In the genomic region with DNA sequence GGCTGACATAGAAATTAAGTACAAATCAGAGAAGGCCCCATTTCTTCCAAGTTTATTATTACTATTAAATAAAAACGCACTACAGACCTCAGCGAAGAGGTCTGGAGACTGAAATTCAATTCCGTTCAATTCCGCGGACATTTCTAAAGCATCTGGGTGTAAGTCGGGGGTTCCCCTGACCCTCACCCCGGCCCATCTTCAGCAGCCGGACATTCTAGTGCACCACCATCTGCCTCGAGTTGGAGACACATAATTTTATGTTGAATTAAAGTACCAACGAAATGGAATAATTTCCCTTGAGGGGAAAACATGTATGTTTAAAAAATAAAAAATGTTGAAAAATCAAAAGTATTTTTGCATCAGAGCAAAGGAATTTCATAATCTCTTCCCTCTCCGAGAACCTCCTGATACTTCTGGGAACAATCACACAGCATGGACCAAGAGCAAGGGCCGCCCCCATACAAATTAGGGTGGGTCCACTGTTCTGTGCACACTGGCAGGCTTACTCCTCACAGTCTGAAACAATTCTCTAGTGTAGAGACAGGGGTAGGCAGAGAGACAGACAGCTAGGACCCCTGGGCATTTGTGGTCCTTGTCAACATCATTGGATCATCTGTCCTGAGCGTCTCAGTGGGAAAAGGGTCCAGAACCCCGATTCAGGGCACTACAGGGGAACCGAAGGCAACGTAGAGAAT, we compare ENCODE assay signal across 9 cellular contexts. TPM values are rescaled to one million over a fixed set of nuclear protein-coding genes. Genes with fewer than 3 reads are reported as not detected.
DNase-seq lines count a peak whose midpoint lies in the region; ATAC-seq, FAIRE-seq and TF ChIP-seq lines count a peak whose summit lies in the region.
"Had no signal": no experiment of that assay in that cellular context is flagged by ENCODE, and none has a peak within 500 bp of the region (broad histone marks: within the 10 kb centered on the region; RNA-seq: fewer than 3 reads in every experiment).

No MANE protein-coding gene starts in this region.

- H3K4me1 Mint-ChIP-seq in CD14-positive monocyte (peaks cover 95% of the 10 kb centered on the region), osteocyte (ENCODE audit: unreplicated experiment) (peaks cover 94% of the 10 kb centered on the region)

- H3K27me3 Mint-ChIP-seq in CD14-positive monocyte (ENCODE audit: low read depth in 3 of 3) (peaks cover 0 to 8% (median 0%) of the 10 kb centered on the region in 3 donors), osteocyte (ENCODE audit: unreplicated experiment) (no peaks in the 10 kb centered on the region)

- intact Hi-C loops in CD14-positive monocyte (cut with micrococcal nuclease), result loop anchor here (5.0 to 10.0 kb wide), 2 partner anchors 36 to 99 kb away; no protein-coding TSS in a partner anchor
- intact Hi-C loops in PC-3 (cut with micrococcal nuclease), result no loop called here
- intact Hi-C loops in endothelial cell of umbilical vein (cut with micrococcal nuclease), result loop anchor here (5.0 kb wide), 2 partner anchors 101 to 281 kb away; partner anchors contain the start of gene ZNF236

- peak overlapping the region; percentile 99 for H3K27ac ChIP-seq in PC-3 (ENCODE audit: low read length)
- H3K27ac ChIP-seq in endothelial cell of umbilical vein (ENCODE audit: insufficient read depth, low read depth, low read length), result peak overlapping the region; percentile 96

- no peaks in the 10 kb centered on the region for H3K9me3 ChIP-seq in PC-3 (ENCODE audit: low read length)
- H3K9me3 ChIP-seq in endothelial cell of umbilical vein (replicated peaks; ENCODE audit: control insufficient read depth, insufficient read depth, low read length), result no peaks in the 10 kb centered on the region

- H3K36me3 ChIP-seq in PC-3 (ENCODE audit: low read depth, low read length) (peaks cover 21% of the 10 kb centered on the region), endothelial cell of umbilical vein (ENCODE audit: control insufficient read depth in 2 of 2, extremely low read depth in 1 of 2, insufficient read depth in 2 of 2, low read length in 2 of 2) (no peaks in the 10 kb centered on the region)

- FAIRE-seq in endothelial cell of umbilical vein (lab: Jason Lieb, UNC), result no peak
- FAIRE-seq: K562 had no signal

- no peak overlapping the region for H3K4me3 ChIP-seq in PC-3 (ENCODE audit: low read length)
- no peak overlapping the region for H3K4me3 ChIP-seq in endothelial cell of umbilical vein (replicated peaks in 1 of 3; ENCODE audit: insufficient read depth in 1 of 3, low read depth in 1 of 3, low read length in 3 of 3)
- H3K4me3 ChIP-seq: K562 had no signal

- H3K27me3 ChIP-seq in PC-3 (ENCODE audit: low read length) (no peaks in the 10 kb centered on the region), endothelial cell of umbilical vein (ENCODE audit: control insufficient read depth in 2 of 2, insufficient read depth in 2 of 2, low read length in 2 of 2) (no peaks in the 10 kb centered on the region)

- CTCF ChIA-PET in PC-3 (lab: Charles Lee) (no interaction called here), endothelial cell of umbilical vein (lab: Charles Lee) (interaction anchor here (1.0 to 2.9 kb wide), 6 partner anchors 12 to 108 kb away, joined by 3 to 14 read pairs (median 4); no protein-coding TSS in a partner anchor)

- H2AFZ ChIP-seq in PC-3 (ENCODE audit: low read length), result no peak overlapping the region
- H2AFZ ChIP-seq in endothelial cell of umbilical vein (ENCODE audit: low read depth, low read length), result no peak overlapping the region

- POLR2A ChIA-PET in PC-3 (lab: Charles Lee; ENCODE audit: unreplicated experiment), result no interaction called here
- POLR2A ChIA-PET in endothelial cell of umbilical vein (lab: Charles Lee), result no interaction called here

- H3K4me2 ChIP-seq in PC-3 (ENCODE audit: low read length), result peak overlapping the region; percentile 80
- peak overlapping the region; percentile 74 for H3K4me2 ChIP-seq in endothelial cell of umbilical vein (ENCODE audit: insufficient read depth, low read length)

- H3K4me3 Mint-ChIP-seq in CD14-positive monocyte (no peak overlapping the region), osteocyte (ENCODE audit: unreplicated experiment) (peak overlapping the region; percentile 31)

- ATAC-seq in PC-3 (no peak), HG03521 (IDR thresholded peaks at IDR 0.05; ENCODE audit: unreplicated experiment) (no peak), HG02852 (IDR thresholded peaks at IDR 0.05; ENCODE audit: unreplicated experiment) (no peak)
- ATAC-seq: K562 had no signal

- BruUV-seq in PC-3 (replicated peaks; lab: Mats Ljungman, UMichigan), result no TSS peak
- BruUV-seq in endothelial cell of umbilical vein (replicated peaks; lab: Mats Ljungman, UMichigan), result no TSS peak

- H3K36me3 Mint-ChIP-seq in CD14-positive monocyte (peaks cover 62 to 68% of the 10 kb centered on the region in 2 donors), osteocyte (ENCODE audit: unreplicated experiment) (peaks cover 3% of the 10 kb centered on the region)

- no peaks in the 10 kb centered on the region for H3K9me2 ChIP-seq in PC-3 (replicated peaks; ENCODE audit: low read length)

- DNase-seq in CD14-positive monocyte (ENCODE audit: low spot score), result no peak
- no peak for DNase-seq in PC-3
- DNase-seq in endothelial cell of umbilical vein (ENCODE audit: low read depth, low spot score), result no peak
- peak; percentile 66 for DNase-seq in osteocyte (ENCODE audit: extremely low spot score, unreplicated experiment)
- DNase-seq in NCI-H1436 treated with DMSO at 0.1 percent for 48 hours (lab: John Stamatoyannopoulos, UW), result no peak
- no peak for DNase-seq in NCI-H1105 (lab: John Stamatoyannopoulos, UW)

- H3K9me1 ChIP-seq in endothelial cell of umbilical vein (replicated peaks; ENCODE audit: control insufficient read depth, extremely low read depth, insufficient read depth, low read length), result no peaks in the 10 kb centered on the region

- TF ChIP-seq POLR2A in endothelial cell of umbilical vein (IDR thresholded peaks at IDR 0.05; ENCODE audit: low read depth, low read length), result no peak

- TF ChIP-seq CTCF in CD14-positive monocyte (IDR thresholded peaks at IDR 0.05) (no peak), PC-3 (conservative IDR thresholded peaks at IDR 0.05; ENCODE audit: low read depth, low read length) (no peak), endothelial cell of umbilical vein (IDR thresholded peaks at IDR 0.05; ENCODE audit: extremely low read depth in 1 of 2, insufficient read depth in 1 of 2, low read depth in 1 of 2, low read length in 2 of 2) (no peak), osteocyte (IDR thresholded peaks at IDR 0.05) (no peak)

- dilution Hi-C loops in endothelial cell of umbilical vein (cut with MboI; ENCODE audit: extremely low pct_ligation_motif_present, low sequenced_read_pairs), result no loop called here

- H3K9me3 Mint-ChIP-seq in CD14-positive monocyte (no peaks in the 10 kb centered on the region), osteocyte (ENCODE audit: unreplicated experiment) (no peaks in the 10 kb centered on the region)

- H3K79me2 ChIP-seq in PC-3 (ENCODE audit: low read length), result peaks cover 16% of the 10 kb centered on the region
- H3K79me2 ChIP-seq in endothelial cell of umbilical vein (ENCODE audit: control insufficient read depth, insufficient read depth, low read length), result no peaks in the 10 kb centered on the region

- H3K4me1 ChIP-seq in PC-3 (ENCODE audit: insufficient read depth, low read length) (peaks cover 46% of the 10 kb centered on the region), endothelial cell of umbilical vein (ENCODE audit: control insufficient read depth, extremely low read depth, insufficient read depth, low read length) (peaks cover 45% of the 10 kb centered on the region)

- H3K27ac Mint-ChIP-seq in CD14-positive monocyte (peak overlapping the region; percentile 44 to 100 (median 76)), osteocyte (ENCODE audit: unreplicated experiment) (peak overlapping the region; percentile 99)

- H3K9ac ChIP-seq in PC-3 (ENCODE audit: low read length), result peak overlapping the region; percentile 86
- peak overlapping the region; percentile 74 for H3K9ac ChIP-seq in endothelial cell of umbilical vein (replicated peaks; ENCODE audit: extremely low read depth, insufficient read depth, low read length)

- H4K20me1 ChIP-seq in PC-3 (ENCODE audit: low read length), result no peaks in the 10 kb centered on the region
- no peaks in the 10 kb centered on the region for H4K20me1 ChIP-seq in endothelial cell of umbilical vein (replicated peaks; ENCODE audit: control insufficient read depth, extremely low read depth, insufficient read depth, low read length)

- H3F3A ChIP-seq in PC-3 (ENCODE audit: low read length, unreplicated experiment), result peaks cover 11% of the 10 kb centered on the region

TF ChIP-seq in endothelial cell of umbilical vein, 7 proteins besides CTCF, POLR2A, EP300 and RAD21:
- TF ChIP-seq GATA2 (IDR thresholded peaks at IDR 0.05; ENCODE audit: insufficient read depth, insufficient read length, low read depth, low read length) (no peak), FOS (IDR thresholded peaks at IDR 0.05; ENCODE audit: borderline replicate concordance, insufficient read depth, low read length) (no peak)

RNA-seq across cellular contexts. Expression of gene MBP, which starts 29.3 kb away (rescaled TPM):
- polyA plus RNA-seq in CD14-positive monocyte, result 10 to 100 TPM; 50.4 to 81.0 TPM
- total RNA-seq in PC-3 (2014; rRNA removed), result 34.2 and 47.4 TPM in 2 replicates
- 1.7 and 4.0 TPM in 2 replicates for total RNA-seq in endothelial cell of umbilical vein
- polyA plus RNA-seq in endothelial cell of umbilical vein, result 2.0 and 2.3 TPM in 2 replicates
- polyA plus RNA-seq in endothelial cell of umbilical vein (2011; cell fraction: cytosol; rRNA removed), result 1.8 TPM in 2 replicates
- polyA plus RNA-seq in endothelial cell of umbilical vein (2011; cell fraction: nucleus; rRNA removed), result 3.1 and 3.2 TPM in 2 replicates
- 4.0 and 4.3 TPM in 2 replicates for polyA plus RNA-seq in endothelial cell of umbilical vein (2012)
- 2.4 and 4.9 TPM in 2 replicates for polyA minus RNA-seq in endothelial cell of umbilical vein
- polyA minus RNA-seq in endothelial cell of umbilical vein (2011; cell fraction: cytosol; rRNA and poly(A)+ RNA removed), result 17.2 TPM
- polyA minus RNA-seq in endothelial cell of umbilical vein (2011; cell fraction: nucleus; rRNA and poly(A)+ RNA removed), result 5.4 and 6.6 TPM in 2 replicates
- 13.8 and 18.6 TPM in 2 replicates for total RNA-seq in osteocyte
- polyA plus RNA-seq: K562 had no signal
